15 cellular contexts compared by ENCODE assay signal in the genomic region with DNA sequence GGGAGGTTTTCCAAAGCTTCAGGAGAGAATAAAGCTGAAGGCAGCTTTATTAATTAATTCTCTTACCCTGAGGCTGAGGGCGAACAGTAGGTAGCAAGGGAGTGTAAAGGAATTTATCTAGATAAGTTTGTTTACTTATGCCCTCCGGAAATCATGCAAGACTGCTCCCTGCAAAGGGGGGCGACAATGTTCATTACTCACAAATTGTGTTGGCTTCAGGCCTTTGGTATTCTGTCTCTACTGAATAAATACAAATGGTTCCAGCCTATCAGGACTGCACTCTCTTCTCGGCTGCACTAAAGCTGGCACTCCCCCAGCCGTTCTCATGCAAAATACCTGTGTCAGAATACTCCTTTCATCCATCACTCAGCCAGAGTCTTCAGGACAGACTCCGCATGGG.
DNase-seq lines count a peak whose midpoint lies in the region; ATAC-seq and TF ChIP-seq lines count a peak whose summit lies in the region.
"Had no signal": no experiment of that assay in that cellular context is flagged by ENCODE, and none has a peak within 500 bp of the region (broad histone marks: within the 10 kb centered on the region; RNA-seq: fewer than 3 reads in every experiment).

No MANE protein-coding gene starts in this region.

- H3K36me3 Mint-ChIP-seq in brain (peaks cover 80% of the 10 kb centered on the region), memory B cell (peaks cover 42% of the 10 kb centered on the region), type B pancreatic cell (peaks cover 69% of the 10 kb centered on the region)

- peak; percentile 37 for ATAC-seq in left ventricle myocardium superior
- ATAC-seq in memory B cell (ENCODE audit: low read depth), result peak; percentile 12
- no peak for ATAC-seq in GM21515 (IDR thresholded peaks at IDR 0.05; ENCODE audit: unreplicated experiment)
- ATAC-seq: A549 had no signal

- H3K4me3 Mint-ChIP-seq in brain (peak overlapping the region in 2 of 5 experiments; percentile 50 to 56), memory B cell (no peak overlapping the region), type B pancreatic cell (no peak overlapping the region)
- H3K4me3 Mint-ChIP-seq: activated naive CD4-positive, alpha-beta T cell treated with anti-CD3 and anti-CD28 coated beads, Interleukin-2, amount 50 U/mL, for 24 hours had no signal

- intact Hi-C loops in left ventricle myocardium superior (cut with micrococcal nuclease), result no loop called here
- intact Hi-C loops in cardiac septum (cut with DNase I), result no loop called here

- TF ChIP-seq CTCF in brain (conservative IDR thresholded peaks at IDR 0.05), result no peak
- no peak for TF ChIP-seq CTCF in type B pancreatic cell (conservative IDR thresholded peaks at IDR 0.05)

- peak overlapping the region in 4 of 5 experiments; percentile 16 to 76 (median 48) for H3K27ac Mint-ChIP-seq in brain
- H3K27ac Mint-ChIP-seq in memory B cell, result no peak overlapping the region
- peak overlapping the region; percentile 2 for H3K27ac Mint-ChIP-seq in type B pancreatic cell

- H3K4me1 Mint-ChIP-seq in brain (peaks cover 22% of the 10 kb centered on the region), memory B cell (peaks cover 25% of the 10 kb centered on the region), type B pancreatic cell (ENCODE audit: unreplicated experiment) (peaks cover 20% of the 10 kb centered on the region)
- H3K4me1 Mint-ChIP-seq: activated naive CD4-positive, alpha-beta T cell treated with anti-CD3 and anti-CD28 coated beads, Interleukin-2, amount 50 U/mL, for 24 hours had no signal

- H3K27me3 Mint-ChIP-seq in brain (no peaks in the 10 kb centered on the region), memory B cell (no peaks in the 10 kb centered on the region), type B pancreatic cell (no peaks in the 10 kb centered on the region)
- H3K27me3 Mint-ChIP-seq: activated naive CD4-positive, alpha-beta T cell treated with anti-CD3 and anti-CD28 coated beads, Interleukin-2, amount 50 U/mL, for 24 hours had no signal

- peaks cover 0 to 28% (median 19%) of the 10 kb centered on the region in 5 experiments for H3K9me3 Mint-ChIP-seq in brain
- H3K9me3 Mint-ChIP-seq in memory B cell, result peaks cover 6% of the 10 kb centered on the region
- H3K9me3 Mint-ChIP-seq in type B pancreatic cell, result peaks cover 14% of the 10 kb centered on the region
- H3K9me3 Mint-ChIP-seq: activated naive CD4-positive, alpha-beta T cell treated with anti-CD3 and anti-CD28 coated beads, Interleukin-2, amount 50 U/mL, for 24 hours had no signal

- DNase-seq in left ventricle myocardium superior (no peak), cardiac septum (ENCODE audit: low spot score) (no peak), memory B cell (ENCODE audit: low spot score in 2 of 2) (no peak), type B pancreatic cell (ENCODE audit: extremely low spot score, unreplicated experiment) (no peak), hepatic stellate cell (ENCODE audit: low spot score) (no peak), dedifferentiated amniotic fluid mesenchymal stem cell (ENCODE audit: extremely low spot score) (no peak)
- DNase-seq: activated CD4-positive, alpha-beta T cell treated with anti-CD3 and anti-CD28 coated beads for 4 hours; DMS79; heart left ventricle; NCI-H146; SHP77 had no signal
